In the genomic region with DNA sequence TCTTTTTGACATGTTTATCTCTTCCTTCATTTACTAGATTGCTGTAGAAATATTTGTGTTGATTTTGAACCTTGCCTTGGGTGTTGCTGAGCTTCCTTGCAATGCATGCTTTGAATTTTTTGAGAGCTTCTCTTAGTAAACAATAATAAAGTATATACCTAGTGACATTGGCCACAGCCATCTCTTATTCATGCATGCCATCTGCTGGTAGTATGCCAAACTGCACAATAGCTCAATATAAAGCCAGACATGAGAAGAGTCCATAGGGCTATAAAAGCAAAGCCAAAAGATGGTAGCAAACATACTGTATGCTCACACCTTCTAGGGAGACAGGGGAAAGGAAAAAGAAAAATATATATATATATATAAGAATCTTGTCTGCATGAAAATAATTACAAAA, we compare ENCODE assay signal across 7 cellular contexts. TPM values are rescaled to one million over a fixed set of nuclear protein-coding genes. Genes with fewer than 3 reads are reported as not detected.
DNase-seq lines count a peak whose midpoint lies in the region; ATAC-seq, FAIRE-seq and TF ChIP-seq lines count a peak whose summit lies in the region.

No MANE protein-coding gene starts in this region.

- no peak for TF ChIP-seq POLR2A in right lobe of liver (IDR thresholded peaks at IDR 0.05)

- H3K27ac ChIP-seq in Panc1 (ENCODE audit: low read length), result no peak overlapping the region
- no peak overlapping the region for H3K27ac ChIP-seq in right lobe of liver

- TF ChIP-seq CTCF in Panc1 (IDR thresholded peaks at IDR 0.05) (peak; percentile 77; the same call in 1 of the 2 replicates), astrocyte of the spinal cord (IDR thresholded peaks at IDR 0.05; ENCODE audit: low read depth, low read length) (peak; percentile 73), right lobe of liver (IDR thresholded peaks at IDR 0.05) (peak; percentile 64 to 83 (median 75))

- peaks cover 3% of the 10 kb centered on the region; the same call in 1 of the 2 replicates for H3K27me3 ChIP-seq in Panc1 (ENCODE audit: control insufficient read depth, insufficient read depth, low read length)
- no peaks in the 10 kb centered on the region for H3K27me3 ChIP-seq in right lobe of liver

- H3K9me3 ChIP-seq in Panc1 (ENCODE audit: control insufficient read depth, insufficient read depth, low read depth, low read length) (no peaks in the 10 kb centered on the region), right lobe of liver (no peaks in the 10 kb centered on the region)

- DNase-seq in ELR (ENCODE audit: low read depth) (peak; percentile 70), Panc1 (ENCODE audit: low read depth, low spot score) (no peak), astrocyte of the spinal cord (ENCODE audit: low read depth, low spot score) (peak; percentile 47), right lobe of liver (no peak), urothelium cell line (ENCODE audit: low spot score) (peak; percentile 27)
- DNase-seq in Jurkat, Clone E6-1 (ENCODE audit: low read depth, low spot score), result peak; percentile 65

- BruUV-seq in Panc1 (replicated peaks; lab: Mats Ljungman, UMichigan), result no TSS peak

- no peak overlapping the region for H3K4me3 ChIP-seq in Jurkat, Clone E6-1 (ENCODE audit: low read length)
- H3K4me3 ChIP-seq in Panc1 (ENCODE audit: low read depth in 2 of 2, low read length in 2 of 2) (no peak overlapping the region), astrocyte of the spinal cord (ENCODE audit: low read depth, low read length) (no peak overlapping the region), right lobe of liver (no peak overlapping the region)

- H3K4me1 ChIP-seq in Panc1 (ENCODE audit: control insufficient read depth, insufficient read depth, low read length), result no peaks in the 10 kb centered on the region
- H3K4me1 ChIP-seq in right lobe of liver, result no peaks in the 10 kb centered on the region

- POLR2A ChIA-PET in Panc1 (lab: Charles Lee), result interaction anchor here (0.5 to 1.1 kb wide), 3 partner anchors 19 to 377 kb away, joined by 3 to 5 read pairs (median 3); no protein-coding TSS in a partner anchor

- no peak for FAIRE-seq in urothelium cell line (lab: Jason Lieb, UNC)

- CTCF ChIA-PET in Panc1 (lab: Charles Lee), result interaction anchor here (0.5 to 2.7 kb wide), 22 partner anchors 14 to 358 kb away, joined by 3 to 128 read pairs (median 5); a partner anchor contains a TSS

- intact Hi-C loops in Panc1 (cut with micrococcal nuclease; ENCODE audit: unreplicated experiment) (loop anchor here (1.0 to 5.0 kb wide), 2 partner anchors 80 to 266 kb away; no protein-coding TSS in a partner anchor), right lobe of liver (cut with DNase I) (loop anchor here in 1 of 2 donors (10.0 kb wide), 1 partner anchor 79 kb away; no protein-coding TSS in a partner anchor)

- no peaks in the 10 kb centered on the region for H3K36me3 ChIP-seq in Panc1 (ENCODE audit: control insufficient read depth, insufficient read depth, low read length)
- no peaks in the 10 kb centered on the region for H3K36me3 ChIP-seq in right lobe of liver

- in situ Hi-C loops in Panc1 (cut with HindIII; ENCODE audit: low pct_unique_long_range_greater_than_20kb, low sequenced_read_pairs), result no loop called here
- in situ Hi-C loops in astrocyte of the spinal cord (cut with HindIII; ENCODE audit: low sequenced_read_pairs), result no loop called here

- ATAC-seq in Panc1 (peak; percentile 96), right lobe of liver (peak; percentile 80 to 92 (median 85)), HG03342 (IDR thresholded peaks at IDR 0.05; ENCODE audit: unreplicated experiment) (no peak)

RNA-seq across cellular contexts. Expression of a gene that starts 18.9 kb away (rescaled TPM):
- polyA plus RNA-seq in Jurkat, Clone E6-1 (2012; ENCODE audit: insufficient read depth, insufficient read length), result 11.4 TPM
- total RNA-seq in Panc1 (2021; ENCODE audit: unreplicated experiment), result 13.8 TPM
- polyA plus RNA-seq in Panc1 (2012; ENCODE audit: insufficient read length), result 6.2 TPM
- total RNA-seq in right lobe of liver, result 1 to 10 TPM; 2.3 to 7.9 (median 3.7) TPM

RNA-seq across cellular contexts. Expression of a gene that starts 59.8 kb away (rescaled TPM):
- not detected for polyA plus RNA-seq in Jurkat, Clone E6-1 (2012; ENCODE audit: insufficient read depth, insufficient read length)
- total RNA-seq in Panc1 (2021; ENCODE audit: unreplicated experiment), result 2.0 TPM
- 2.4 TPM for polyA plus RNA-seq in Panc1 (2012; ENCODE audit: insufficient read length)
- total RNA-seq in right lobe of liver, result 1 to 10 TPM in 4 of 6 experiments, under 1 TPM in 2; 0.80 to 2.8 (median 1.5) TPM

Comparison
In these comparisons a context has a peak if more than half of its experiments do, and no peak if none do; other contexts are left out.
1. DNase-seq: peak in ELR (single experiment), Jurkat, Clone E6-1 (single experiment), astrocyte of the spinal cord (single experiment) and urothelium cell line (single experiment); none in Panc1 (single experiment) and right lobe of liver (0 of 3).
2. Peak in every context shown above with its lines, with median percentiles within 50 percentile points of each other: CTCF ChIP-seq.